ENCODE assay signal across 1 cellular context in the genomic region with DNA sequence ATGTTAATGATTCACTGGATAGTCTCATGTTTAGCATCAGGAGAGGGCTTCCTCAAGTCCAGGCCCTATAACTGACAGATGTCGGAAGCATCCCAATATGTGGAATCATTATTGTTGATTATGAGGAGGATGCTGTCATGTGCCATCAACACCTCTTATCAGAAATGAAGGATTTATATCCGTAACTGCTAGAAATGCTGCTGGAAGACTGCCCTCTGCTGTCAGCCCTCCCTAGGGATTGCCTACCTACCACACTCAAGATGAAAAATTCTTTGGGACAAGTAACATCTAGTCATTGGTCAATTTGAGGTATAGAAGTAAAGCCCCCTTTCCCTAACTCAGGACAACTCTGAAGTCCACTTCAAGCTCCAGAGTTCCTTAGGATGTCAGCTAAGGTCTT.
TF ChIP-seq lines count a peak whose summit lies in the region.

No MANE protein-coding gene starts in this region.

TF ChIP-seq in HCT116, 20 proteins besides CTCF, POLR2A, EP300 and RAD21 (continued from another document):
- TF ChIP-seq, protein P1, sequence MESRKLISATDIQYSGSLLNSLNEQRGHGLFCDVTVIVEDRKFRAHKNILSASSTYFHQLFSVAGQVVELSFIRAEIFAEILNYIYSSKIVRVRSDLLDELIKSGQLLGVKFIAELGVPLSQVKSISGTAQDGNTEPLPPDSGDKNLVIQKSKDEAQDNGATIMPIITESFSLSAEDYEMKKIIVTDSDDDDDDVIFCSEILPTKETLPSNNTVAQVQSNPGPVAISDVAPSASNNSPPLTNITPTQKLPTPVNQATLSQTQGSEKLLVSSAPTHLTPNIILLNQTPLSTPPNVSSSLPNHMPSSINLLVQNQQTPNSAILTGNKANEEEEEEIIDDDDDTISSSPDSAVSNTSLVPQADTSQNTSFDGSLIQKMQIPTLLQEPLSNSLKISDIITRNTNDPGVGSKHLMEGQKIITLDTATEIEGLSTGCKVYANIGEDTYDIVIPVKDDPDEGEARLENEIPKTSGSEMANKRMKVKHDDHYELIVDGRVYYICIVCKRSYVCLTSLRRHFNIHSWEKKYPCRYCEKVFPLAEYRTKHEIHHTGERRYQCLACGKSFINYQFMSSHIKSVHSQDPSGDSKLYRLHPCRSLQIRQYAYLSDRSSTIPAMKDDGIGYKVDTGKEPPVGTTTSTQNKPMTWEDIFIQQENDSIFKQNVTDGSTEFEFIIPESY (IDR thresholded peaks at IDR 0.05; ENCODE audit: extremely low read depth, insufficient replicate concordance, low read length) = no peak
- TF ChIP-seq TCF7L2 (IDR thresholded peaks at IDR 0.05; ENCODE audit: borderline replicate concordance, extremely low read depth, insufficient read depth, insufficient read length) (no peak), ELF1 (IDR thresholded peaks at IDR 0.05; ENCODE audit: borderline replicate concordance, low read depth) (no peak), YY1 (IDR thresholded peaks at IDR 0.05; ENCODE audit: extremely low read depth, insufficient replicate concordance, low read depth, low read length) (no peak)
- TF ChIP-seq, protein P2, sequence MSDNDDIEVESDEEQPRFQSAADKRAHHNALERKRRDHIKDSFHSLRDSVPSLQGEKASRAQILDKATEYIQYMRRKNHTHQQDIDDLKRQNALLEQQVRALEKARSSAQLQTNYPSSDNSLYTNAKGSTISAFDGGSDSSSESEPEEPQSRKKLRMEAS (IDR thresholded peaks at IDR 0.05) = no peak
- TF ChIP-seq, protein P3, sequence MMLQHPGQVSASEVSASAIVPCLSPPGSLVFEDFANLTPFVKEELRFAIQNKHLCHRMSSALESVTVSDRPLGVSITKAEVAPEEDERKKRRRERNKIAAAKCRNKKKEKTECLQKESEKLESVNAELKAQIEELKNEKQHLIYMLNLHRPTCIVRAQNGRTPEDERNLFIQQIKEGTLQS (IDR thresholded peaks at IDR 0.05) = no peak
